Comparison of ENCODE assay signal across 1 cellular context in the genomic region with DNA sequence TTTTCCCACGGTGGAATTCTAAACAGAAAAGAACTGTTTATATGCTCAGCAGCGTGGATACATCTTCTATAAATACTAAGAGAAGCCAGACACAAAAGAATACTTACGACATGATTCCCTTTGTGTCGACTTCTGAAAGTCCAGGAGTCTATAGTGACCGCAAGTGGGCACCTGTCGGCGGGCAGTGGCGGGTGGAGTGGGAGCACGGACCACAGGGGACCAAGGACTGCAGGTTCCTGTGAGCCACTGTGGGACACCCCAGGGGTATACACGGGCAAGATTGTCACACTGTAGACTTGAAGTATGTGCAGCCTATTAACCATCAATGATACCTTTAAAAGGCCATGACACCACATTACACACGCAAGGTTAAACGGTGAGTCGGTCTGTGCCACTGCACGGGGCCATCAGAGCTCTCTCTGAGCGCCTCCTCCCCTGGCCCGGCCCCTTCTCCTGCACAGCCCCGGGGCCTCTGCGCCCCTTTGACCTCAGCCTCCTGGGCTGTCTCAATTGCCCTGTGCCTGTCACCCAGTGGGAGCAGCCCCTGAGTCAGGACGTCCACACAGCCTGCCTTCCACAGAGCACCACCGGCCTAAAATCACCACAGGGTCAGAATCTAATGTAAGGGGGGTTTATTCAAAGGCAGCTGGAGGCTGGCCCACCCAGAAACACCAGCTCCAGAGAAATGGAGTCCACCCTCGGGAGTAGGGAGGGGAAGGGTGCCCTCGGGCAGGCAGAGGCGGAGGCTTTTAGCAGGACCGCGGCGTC.
TF ChIP-seq lines count a peak whose summit lies in the region.

No MANE protein-coding gene starts in this region.

TF ChIP-seq in IMR-90, 13 proteins besides CTCF, POLR2A, EP300 and RAD21:
- no peak for TF ChIP-seq RCOR1 (IDR thresholded peaks at IDR 0.05; ENCODE audit: insufficient replicate concordance, low read length)
- TF ChIP-seq MAZ (IDR thresholded peaks at IDR 0.05; ENCODE audit: borderline replicate concordance, low read depth, low read length), result no peak
- no peak for TF ChIP-seq BHLHE40 (IDR thresholded peaks at IDR 0.05; ENCODE audit: low read depth, low read length)
- no peak for TF ChIP-seq CEBPB (IDR thresholded peaks at IDR 0.05; ENCODE audit: low read depth, low read length)
- TF ChIP-seq MXI1 (IDR thresholded peaks at IDR 0.05; ENCODE audit: borderline replicate concordance, low read depth, low read length), result no peak
- no peak for TF ChIP-seq SMC3 (IDR thresholded peaks at IDR 0.05; ENCODE audit: low read depth, low read length)
- TF ChIP-seq, protein P1, sequence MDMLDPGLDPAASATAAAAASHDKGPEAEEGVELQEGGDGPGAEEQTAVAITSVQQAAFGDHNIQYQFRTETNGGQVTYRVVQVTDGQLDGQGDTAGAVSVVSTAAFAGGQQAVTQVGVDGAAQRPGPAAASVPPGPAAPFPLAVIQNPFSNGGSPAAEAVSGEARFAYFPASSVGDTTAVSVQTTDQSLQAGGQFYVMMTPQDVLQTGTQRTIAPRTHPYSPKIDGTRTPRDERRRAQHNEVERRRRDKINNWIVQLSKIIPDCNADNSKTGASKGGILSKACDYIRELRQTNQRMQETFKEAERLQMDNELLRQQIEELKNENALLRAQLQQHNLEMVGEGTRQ (IDR thresholded peaks at IDR 0.05; ENCODE audit: low read depth, low read length), result no peak
- TF ChIP-seq, protein P2, sequence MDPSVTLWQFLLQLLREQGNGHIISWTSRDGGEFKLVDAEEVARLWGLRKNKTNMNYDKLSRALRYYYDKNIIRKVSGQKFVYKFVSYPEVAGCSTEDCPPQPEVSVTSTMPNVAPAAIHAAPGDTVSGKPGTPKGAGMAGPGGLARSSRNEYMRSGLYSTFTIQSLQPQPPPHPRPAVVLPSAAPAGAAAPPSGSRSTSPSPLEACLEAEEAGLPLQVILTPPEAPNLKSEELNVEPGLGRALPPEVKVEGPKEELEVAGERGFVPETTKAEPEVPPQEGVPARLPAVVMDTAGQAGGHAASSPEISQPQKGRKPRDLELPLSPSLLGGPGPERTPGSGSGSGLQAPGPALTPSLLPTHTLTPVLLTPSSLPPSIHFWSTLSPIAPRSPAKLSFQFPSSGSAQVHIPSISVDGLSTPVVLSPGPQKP (IDR thresholded peaks at IDR 0.05; ENCODE audit: borderline replicate concordance, low read depth, low read length), result no peak
- TF ChIP-seq RFX5 (IDR thresholded peaks at IDR 0.05; ENCODE audit: low read depth, low read length), result no peak
- TF ChIP-seq CHD1 (IDR thresholded peaks at IDR 0.05; ENCODE audit: low read depth, low read length), result no peak
- TF ChIP-seq NFE2L2 (IDR thresholded peaks at IDR 0.05; ENCODE audit: low read depth, low read length), result no peak
- TF ChIP-seq MAFK (IDR thresholded peaks at IDR 0.05; ENCODE audit: low read depth, low read length), result no peak
- no peak for TF ChIP-seq FOS (IDR thresholded peaks at IDR 0.05; ENCODE audit: low read depth, low read length)
